21 cellular contexts compared by ENCODE assay signal in the genomic region with DNA sequence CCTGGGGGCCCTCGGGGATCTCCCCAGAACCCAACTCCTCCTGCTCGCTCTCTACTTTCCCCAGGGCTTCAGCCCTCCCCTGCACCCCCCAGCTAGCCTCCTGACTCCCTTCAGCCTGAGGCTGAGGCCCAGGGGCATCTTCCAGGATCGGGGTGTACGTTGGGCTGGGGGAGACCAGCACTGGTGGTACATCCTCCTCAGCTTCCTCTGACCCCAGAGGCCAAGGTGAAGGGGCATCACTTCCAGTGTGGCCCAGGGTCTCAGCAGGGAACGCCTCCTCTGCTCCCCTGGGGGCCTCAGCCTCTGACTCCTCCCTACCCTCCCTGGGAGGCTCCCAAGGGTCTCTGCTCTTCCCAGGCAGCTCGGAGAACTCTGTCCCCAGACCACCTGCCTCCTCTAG. TPM values are rescaled to one million over a fixed set of nuclear protein-coding genes. Genes with fewer than 3 reads are reported as not detected.
DNase-seq lines count a peak whose midpoint lies in the region; ATAC-seq and TF ChIP-seq lines count a peak whose summit lies in the region.
"Had no signal": no experiment of that assay in that cellular context is flagged by ENCODE, and none has a peak within 500 bp of the region (broad histone marks: within the 10 kb centered on the region; RNA-seq: fewer than 3 reads in every experiment).

No MANE protein-coding gene starts in this region.

- H3K4me3 ChIP-seq in heart left ventricle, result no peak overlapping the region
- H3K4me3 ChIP-seq in lower lobe of right lung, result no peak overlapping the region
- H3K4me3 ChIP-seq in sigmoid colon, result no peak overlapping the region
- H3K4me3 ChIP-seq: A549, HAP-1, right lobe of liver, transverse colon had no signal

- H3K27ac ChIP-seq in heart left ventricle (peak overlapping the region in 11 of 12 donors; percentile 42 to 99 (median 96)), lower lobe of right lung (peak overlapping the region; percentile 72), sigmoid colon (peak overlapping the region in 3 of 4 donors; percentile 79 to 86 (median 80))
- H3K27ac ChIP-seq: A549, right lobe of liver had no signal

- TF ChIP-seq CTCF in heart left ventricle (IDR thresholded peaks at IDR 0.05) (no peak), lower lobe of right lung (IDR thresholded peaks at IDR 0.05) (no peak), sigmoid colon (IDR thresholded peaks at IDR 0.05) (no peak)

- H3K9me3 ChIP-seq in heart left ventricle (no peaks in the 10 kb centered on the region), lower lobe of right lung (no peaks in the 10 kb centered on the region), sigmoid colon (no peaks in the 10 kb centered on the region)
- H3K9me3 ChIP-seq: A549, HAP-1, right lobe of liver, transverse colon had no signal

- H3K4me1 ChIP-seq in heart left ventricle, result peaks cover 38 to 100% (median 89%) of the 10 kb centered on the region in 12 donors
- peaks cover 59% of the 10 kb centered on the region for H3K4me1 ChIP-seq in lower lobe of right lung
- H3K4me1 ChIP-seq in sigmoid colon, result peaks cover 0 to 59% (median 49%) of the 10 kb centered on the region in 4 donors
- H3K4me1 ChIP-seq: right lobe of liver had no signal

- intact Hi-C loops in heart left ventricle (cut with DNase I), result no loop called here
- intact Hi-C loops in Right ventricle myocardium superior (cut with DNase I), result no loop called here
- intact Hi-C loops in lower lobe of right lung (cut with DNase I), result no loop called here
- intact Hi-C loops in sigmoid colon (cut with DNase I), result no loop called here

- ATAC-seq in heart left ventricle (no peak), Right ventricle myocardium superior (ENCODE audit: poor library complexity) (no peak), lower lobe of right lung (no peak)
- ATAC-seq: A549, right lobe of liver had no signal

- H3K27me3 ChIP-seq in heart left ventricle (no peaks in the 10 kb centered on the region), lower lobe of right lung (ENCODE audit: low read depth) (peaks cover 4% of the 10 kb centered on the region), sigmoid colon (no peaks in the 10 kb centered on the region)
- H3K27me3 ChIP-seq: right lobe of liver had no signal

- TF ChIP-seq EP300 in sigmoid colon (IDR thresholded peaks at IDR 0.05), result no peak

- WGBS in heart left ventricle, 4 donors, result 56 to 78% (median 69%) methylated on average over 6 of the region's 6 CpGs
- 73 to 78% methylated on average over 6 of the region's 6 CpGs for WGBS in sigmoid colon, 2 donors

- DNase-seq in heart left ventricle, result no peak
- no peak for DNase-seq in Right ventricle myocardium superior
- no peak for DNase-seq in lower lobe of right lung
- DNase-seq in sigmoid colon, result no peak
- no peak for DNase-seq in NCI-H1092 (lab: John Stamatoyannopoulos, UW)
- DNase-seq in T-helper 9 cell, result no peak
- no peak for DNase-seq in AG20443 (ENCODE audit: low spot score)
- no peak for DNase-seq in activated CD4-positive, alpha-beta T cell treated with anti-CD3 and anti-CD28 coated beads, Interleukin-2, amount 50 U/mL, for 4 hours
- DNase-seq: activated naive CD4-positive, alpha-beta T cell treated with anti-CD3 and anti-CD28 coated beads, Interleukin-2, amount 10 ng/mL, durations not matched to agents 7 days and 5 days; activated T-cell treated with anti-CD3 and anti-CD28 coated beads, Interleukin-2, amount 50 U/mL, for 24 hours; effector CD4-positive, alpha-beta T cell; kidney glomerular epithelial cell; NCI-H1092 treated with DMSO at 0.1 percent for 48 hours; NCI-H446 treated with DMSO at 0.1 percent for 48 hours; occipital lobe; right lobe of liver; transverse colon had no signal

- peaks cover 0 to 51% (median 32%) of the 10 kb centered on the region in 9 donors for H3K36me3 ChIP-seq in heart left ventricle
- H3K36me3 ChIP-seq in lower lobe of right lung, result peaks cover 4% of the 10 kb centered on the region
- H3K36me3 ChIP-seq in sigmoid colon, result no peaks in the 10 kb centered on the region
- H3K36me3 ChIP-seq: right lobe of liver, transverse colon had no signal

- TF ChIP-seq POLR2A in heart left ventricle (IDR thresholded peaks at IDR 0.05) (no peak), sigmoid colon (IDR thresholded peaks at IDR 0.05) (no peak)

RNA-seq across cellular contexts. Expression of a gene that starts 6.8 kb away (rescaled TPM):
- total RNA-seq in heart left ventricle, result 100 to 1,000 TPM in 7 of 9 donors, 10 to 100 TPM in 2; 75.3 to 499 (median 158) TPM
- polyA plus RNA-seq in heart left ventricle, result 100 to 1,000 TPM in 1 of 2 donors, 10 to 100 TPM in 1; 59.7 to 160 TPM
- total RNA-seq in Right ventricle myocardium superior, result 103 TPM
- total RNA-seq in lower lobe of right lung, result 39.8 TPM
- 10 to 100 TPM in 2 of 4 donors, 1 to 10 TPM in 2; 7.1 to 21.0 (median 10.4) TPM for total RNA-seq in sigmoid colon
- polyA plus RNA-seq in sigmoid colon, result 1 to 10 TPM in 2 of 3 donors, under 1 TPM in 1; 0.60 to 6.9 (median 1.8) TPM

RNA-seq across cellular contexts. Expression of a gene that starts 28.4 kb away (rescaled TPM):
- total RNA-seq in heart left ventricle (under 1 TPM in 4 of 9 donors, not detected in 5; 0.09 to 0.27 (median 0.15) TPM), Right ventricle myocardium superior (0.46 TPM), lower lobe of right lung (not detected), sigmoid colon (1 to 10 TPM in 3 of 4 donors, not detected in 1; 2.0 to 2.9 (median 2.3) TPM)
- polyA plus RNA-seq in heart left ventricle (under 1 TPM; 0.10 to 0.15 TPM), sigmoid colon (under 1 TPM in 1 of 3 donors, not detected in 2; 0.12 TPM)
- total RNA-seq: LHCN-M2, right lobe of liver had no signal
- polyA plus RNA-seq: A549 had no signal

RNA-seq across cellular contexts. Expression of a gene that starts 35.0 kb away (rescaled TPM):
- total RNA-seq in heart left ventricle (10 to 100 TPM in 1 of 9 donors, 1 to 10 TPM in 4, under 1 TPM in 1, not detected in 3; 0.80 to 11.4 (median 1.7) TPM), Right ventricle myocardium superior (0.59 TPM), lower lobe of right lung (2.1 TPM), sigmoid colon (1 to 10 TPM; 3.1 to 7.8 (median 5.4) TPM)
- polyA plus RNA-seq in heart left ventricle (1 to 10 TPM in 1 of 2 donors, under 1 TPM in 1; 0.46 to 1.5 TPM), sigmoid colon (1 to 10 TPM in 1 of 3 donors, not detected in 2; 4.9 TPM)

RNA-seq across cellular contexts. Expression of a gene that starts 51.1 kb away (rescaled TPM):
- 1 to 10 TPM in 4 of 9 donors, under 1 TPM in 5; 0.52 to 2.4 (median 0.95) TPM for total RNA-seq in heart left ventricle
- polyA plus RNA-seq in heart left ventricle, result 1 to 10 TPM; 1.2 to 3.0 TPM
- total RNA-seq in Right ventricle myocardium superior, result 1.6 TPM
- total RNA-seq in lower lobe of right lung, result 0.21 TPM
- total RNA-seq in sigmoid colon, result 1 to 10 TPM in 1 of 4 donors, under 1 TPM in 1, not detected in 2; 0.71 to 1.2 TPM
- under 1 TPM in 1 of 3 donors, not detected in 2; 0.10 TPM for polyA plus RNA-seq in sigmoid colon
- total RNA-seq: LHCN-M2, occipital lobe, right lobe of liver had no signal
- polyA plus RNA-seq: BJ had no signal

RNA-seq across cellular contexts. Expression of a gene that starts 57.9 kb away (rescaled TPM):
- total RNA-seq in heart left ventricle (10 to 100 TPM in 8 of 9 donors, 1 to 10 TPM in 1; 8.9 to 18.9 (median 15.0) TPM), Right ventricle myocardium superior (14.4 TPM), lower lobe of right lung (41.0 TPM), sigmoid colon (10 to 100 TPM; 11.8 to 21.6 (median 13.7) TPM)
- polyA plus RNA-seq in heart left ventricle (10 to 100 TPM; 15.6 to 24.3 TPM), sigmoid colon (10 to 100 TPM; 19.0 to 33.1 (median 22.8) TPM)
